22 cellular contexts compared by ENCODE assay signal in genomic region chr10:49220679-49221078, GRCh38. TPM values are rescaled to one million over a fixed set of nuclear protein-coding genes. Genes with fewer than 3 reads are reported as not detected.
DNase-seq lines count a peak whose midpoint lies in the region; ATAC-seq lines count a peak whose summit lies in the region.
"Had no signal": no experiment of that assay in that cellular context is flagged by ENCODE, and none has a peak within 500 bp of the region (broad histone marks: within the 10 kb centered on the region; RNA-seq: fewer than 3 reads in every experiment).

No MANE protein-coding gene starts in this region.

- intact Hi-C loops in Right ventricle myocardium inferior (cut with DNase I) = no loop called here
- intact Hi-C loops in left cardiac atrium (cut with DNase I) = no loop called here

- no peaks in the 10 kb centered on the region for H3K4me1 Mint-ChIP-seq in stimulated activated naive CD8-positive, alpha-beta T cell treated with anti-CD3 and anti-CD28 coated beads, Interleukin-15, amount 100 ng/mL, for 72 hours

- no peaks in the 10 kb centered on the region for H3K9me3 Mint-ChIP-seq in stimulated activated naive CD8-positive, alpha-beta T cell treated with anti-CD3 and anti-CD28 coated beads, Interleukin-15, amount 100 ng/mL, for 72 hours

- H3K27ac Mint-ChIP-seq in stimulated activated naive CD8-positive, alpha-beta T cell treated with anti-CD3 and anti-CD28 coated beads, Interleukin-15, amount 100 ng/mL, for 72 hours = no peak overlapping the region
- H3K27ac Mint-ChIP-seq: CD14-positive monocyte; CD4-positive, alpha-beta T cell; CD8-positive, alpha-beta memory T cell had no signal

- peak; percentile 30 for ATAC-seq in Right ventricle myocardium inferior
- ATAC-seq in left cardiac atrium = no peak
- peak; percentile 32 for ATAC-seq in stimulated activated naive CD8-positive, alpha-beta T cell treated with anti-CD3 and anti-CD28 coated beads, Interleukin-15, Interleukin-2, amounts not matched to agents 100 U/mL and 50 U/mL, for 24 hours
- ATAC-seq in stimulated activated naive CD8-positive, alpha-beta T cell treated with anti-CD3 and anti-CD28 coated beads, Interleukin-15, amount 100 ng/mL, for 72 hours = no peak
- ATAC-seq: A549, GM12878 had no signal

- peaks cover 32% of the 10 kb centered on the region for H3K27me3 Mint-ChIP-seq in stimulated activated naive CD8-positive, alpha-beta T cell treated with anti-CD3 and anti-CD28 coated beads, Interleukin-15, amount 100 ng/mL, for 72 hours

- DNase-seq in Right ventricle myocardium inferior (ENCODE audit: missing footprints) (peak; percentile 68), left cardiac atrium (no peak), glomerular visceral epithelial cell (ENCODE audit: extremely low spot score) (peak; percentile 11)
- no peak for DNase-seq in stimulated activated naive CD8-positive, alpha-beta T cell treated with anti-CD3 and anti-CD28 coated beads, Interleukin-15, Interleukin-2, amounts not matched to agents 100 U/mL and 50 U/mL, for 24 hours
- no peak for DNase-seq in stimulated activated naive CD8-positive, alpha-beta T cell treated with anti-CD3 and anti-CD28 coated beads, Interleukin-15, amount 100 ng/mL, for 72 hours
- no peak for DNase-seq in activated CD4-positive, CD25-positive, alpha-beta regulatory T cell treated with anti-CD3 and anti-CD28 coated beads, Interleukin-2, amount 50 U/mL, for 72 hours
- DNase-seq: 8988T; ACHN; AML-193; BE2C; CD4-positive, alpha-beta T cell; CD8-positive, alpha-beta memory T cell; DMS 273 treated with DMSO at 0.1 percent for 48 hours; DMS79; GDM1; H7; HCEC 1CT had no signal

- no peak overlapping the region for H3K4me3 Mint-ChIP-seq in stimulated activated naive CD8-positive, alpha-beta T cell treated with anti-CD3 and anti-CD28 coated beads, Interleukin-15, amount 100 ng/mL, for 72 hours
- H3K4me3 Mint-ChIP-seq: CD14-positive monocyte; CD4-positive, alpha-beta T cell; CD8-positive, alpha-beta memory T cell had no signal

RNA-seq across cellular contexts. Expression of gene TMEM273, which starts 32.5 kb away (rescaled TPM):
- total RNA-seq in Right ventricle myocardium inferior (27.9 TPM), left cardiac atrium (10 to 100 TPM; 14.6 to 29.5 TPM)
- total RNA-seq: GM23248, H1, H7 had no signal

Comparison
In these comparisons a context has a peak if more than half of its experiments do, and no peak if none do; other contexts are left out.
1. ATAC-seq: peak in Right ventricle myocardium inferior (single experiment) and stimulated activated naive CD8-positive, alpha-beta T cell treated with anti-CD3 and anti-CD28 coated beads, Interleukin-15, Interleukin-2, amounts not matched to agents 100 U/mL and 50 U/mL, for 24 hours (single experiment); none in left cardiac atrium (0 of 2) and stimulated activated naive CD8-positive, alpha-beta T cell treated with anti-CD3 and anti-CD28 coated beads, Interleukin-15, amount 100 ng/mL, for 72 hours (single experiment).
2. DNase-seq: peak in Right ventricle myocardium inferior (single experiment) and glomerular visceral epithelial cell (single experiment); none in left cardiac atrium (single experiment), stimulated activated naive CD8-positive, alpha-beta T cell treated with anti-CD3 and anti-CD28 coated beads, Interleukin-15, Interleukin-2, amounts not matched to agents 100 U/mL and 50 U/mL, for 24 hours (single experiment), stimulated activated naive CD8-positive, alpha-beta T cell treated with anti-CD3 and anti-CD28 coated beads, Interleukin-15, amount 100 ng/mL, for 72 hours (0 of 2) and activated CD4-positive, CD25-positive, alpha-beta regulatory T cell treated with anti-CD3 and anti-CD28 coated beads, Interleukin-2, amount 50 U/mL, for 72 hours (single experiment).